Comparison of ENCODE assay signal across 1 cellular context in genomic region chr15:40340740-40341400, GRCh38.
TF ChIP-seq lines count a peak whose summit lies in the region.

Gene CCDC9B (minus strand): TSS chr15:40340939. CDS start chr15:40340819, 120 bp downstream.

TF ChIP-seq in GM23338, 12 proteins besides CTCF, POLR2A, EP300 and RAD21 (continued from another document):
- TF ChIP-seq, protein P1, sequence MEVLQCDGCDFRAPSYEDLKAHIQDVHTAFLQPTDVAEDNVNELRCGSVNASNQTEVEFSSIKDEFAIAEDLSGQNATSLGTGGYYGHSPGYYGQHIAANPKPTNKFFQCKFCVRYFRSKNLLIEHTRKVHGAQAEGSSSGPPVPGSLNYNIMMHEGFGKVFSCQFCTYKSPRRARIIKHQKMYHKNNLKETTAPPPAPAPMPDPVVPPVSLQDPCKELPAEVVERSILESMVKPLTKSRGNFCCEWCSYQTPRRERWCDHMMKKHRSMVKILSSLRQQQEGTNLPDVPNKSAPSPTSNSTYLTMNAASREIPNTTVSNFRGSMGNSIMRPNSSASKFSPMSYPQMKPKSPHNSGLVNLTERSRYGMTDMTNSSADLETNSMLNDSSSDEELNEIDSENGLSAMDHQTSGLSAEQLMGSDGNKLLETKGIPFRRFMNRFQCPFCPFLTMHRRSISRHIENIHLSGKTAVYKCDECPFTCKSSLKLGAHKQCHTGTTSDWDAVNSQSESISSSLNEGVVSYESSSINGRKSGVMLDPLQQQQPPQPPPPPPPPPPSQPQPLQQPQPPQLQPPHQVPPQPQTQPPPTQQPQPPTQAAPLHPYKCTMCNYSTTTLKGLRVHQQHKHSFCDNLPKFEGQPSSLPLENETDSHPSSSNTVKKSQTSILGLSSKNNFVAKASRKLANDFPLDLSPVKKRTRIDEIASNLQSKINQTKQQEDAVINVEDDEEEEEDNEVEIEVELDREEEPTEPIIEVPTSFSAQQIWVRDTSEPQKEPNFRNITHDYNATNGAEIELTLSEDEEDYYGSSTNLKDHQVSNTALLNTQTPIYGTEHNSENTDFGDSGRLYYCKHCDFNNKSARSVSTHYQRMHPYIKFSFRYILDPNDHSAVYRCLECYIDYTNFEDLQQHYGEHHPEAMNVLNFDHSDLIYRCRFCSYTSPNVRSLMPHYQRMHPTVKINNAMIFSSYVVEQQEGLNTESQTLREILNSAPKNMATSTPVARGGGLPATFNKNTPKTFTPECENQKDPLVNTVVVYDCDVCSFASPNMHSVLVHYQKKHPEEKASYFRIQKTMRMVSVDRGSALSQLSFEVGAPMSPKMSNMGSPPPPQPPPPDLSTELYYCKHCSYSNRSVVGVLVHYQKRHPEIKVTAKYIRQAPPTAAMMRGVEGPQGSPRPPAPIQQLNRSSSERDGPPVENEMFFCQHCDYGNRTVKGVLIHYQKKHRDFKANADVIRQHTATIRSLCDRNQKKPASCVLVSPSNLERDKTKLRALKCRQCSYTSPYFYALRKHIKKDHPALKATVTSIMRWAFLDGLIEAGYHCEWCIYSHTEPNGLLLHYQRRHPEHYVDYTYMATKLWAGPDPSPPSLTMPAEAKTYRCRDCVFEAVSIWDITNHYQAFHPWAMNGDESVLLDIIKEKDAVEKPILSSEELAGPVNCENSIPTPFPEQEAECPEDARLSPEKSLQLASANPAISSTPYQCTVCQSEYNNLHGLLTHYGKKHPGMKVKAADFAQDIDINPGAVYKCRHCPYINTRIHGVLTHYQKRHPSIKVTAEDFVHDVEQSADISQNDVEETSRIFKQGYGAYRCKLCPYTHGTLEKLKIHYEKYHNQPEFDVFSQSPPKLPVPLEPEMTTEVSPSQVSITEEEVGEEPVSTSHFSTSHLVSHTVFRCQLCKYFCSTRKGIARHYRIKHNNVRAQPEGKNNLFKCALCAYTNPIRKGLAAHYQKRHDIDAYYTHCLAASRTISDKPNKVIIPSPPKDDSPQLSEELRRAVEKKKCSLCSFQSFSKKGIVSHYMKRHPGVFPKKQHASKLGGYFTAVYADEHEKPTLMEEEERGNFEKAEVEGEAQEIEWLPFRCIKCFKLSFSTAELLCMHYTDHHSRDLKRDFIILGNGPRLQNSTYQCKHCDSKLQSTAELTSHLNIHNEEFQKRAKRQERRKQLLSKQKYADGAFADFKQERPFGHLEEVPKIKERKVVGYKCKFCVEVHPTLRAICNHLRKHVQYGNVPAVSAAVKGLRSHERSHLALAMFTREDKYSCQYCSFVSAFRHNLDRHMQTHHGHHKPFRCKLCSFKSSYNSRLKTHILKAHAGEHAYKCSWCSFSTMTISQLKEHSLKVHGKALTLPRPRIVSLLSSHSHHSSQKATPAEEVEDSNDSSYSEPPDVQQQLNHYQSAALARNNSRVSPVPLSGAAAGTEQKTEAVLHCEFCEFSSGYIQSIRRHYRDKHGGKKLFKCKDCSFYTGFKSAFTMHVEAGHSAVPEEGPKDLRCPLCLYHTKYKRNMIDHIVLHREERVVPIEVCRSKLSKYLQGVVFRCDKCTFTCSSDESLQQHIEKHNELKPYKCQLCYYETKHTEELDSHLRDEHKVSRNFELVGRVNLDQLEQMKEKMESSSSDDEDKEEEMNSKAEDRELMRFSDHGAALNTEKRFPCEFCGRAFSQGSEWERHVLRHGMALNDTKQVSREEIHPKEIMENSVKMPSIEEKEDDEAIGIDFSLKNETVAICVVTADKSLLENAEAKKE (CRISPR knock-in tag; IDR thresholded peaks at IDR 0.05): no peak
